Comparison of ENCODE assay signal across 8 cellular contexts in the genomic region with DNA sequence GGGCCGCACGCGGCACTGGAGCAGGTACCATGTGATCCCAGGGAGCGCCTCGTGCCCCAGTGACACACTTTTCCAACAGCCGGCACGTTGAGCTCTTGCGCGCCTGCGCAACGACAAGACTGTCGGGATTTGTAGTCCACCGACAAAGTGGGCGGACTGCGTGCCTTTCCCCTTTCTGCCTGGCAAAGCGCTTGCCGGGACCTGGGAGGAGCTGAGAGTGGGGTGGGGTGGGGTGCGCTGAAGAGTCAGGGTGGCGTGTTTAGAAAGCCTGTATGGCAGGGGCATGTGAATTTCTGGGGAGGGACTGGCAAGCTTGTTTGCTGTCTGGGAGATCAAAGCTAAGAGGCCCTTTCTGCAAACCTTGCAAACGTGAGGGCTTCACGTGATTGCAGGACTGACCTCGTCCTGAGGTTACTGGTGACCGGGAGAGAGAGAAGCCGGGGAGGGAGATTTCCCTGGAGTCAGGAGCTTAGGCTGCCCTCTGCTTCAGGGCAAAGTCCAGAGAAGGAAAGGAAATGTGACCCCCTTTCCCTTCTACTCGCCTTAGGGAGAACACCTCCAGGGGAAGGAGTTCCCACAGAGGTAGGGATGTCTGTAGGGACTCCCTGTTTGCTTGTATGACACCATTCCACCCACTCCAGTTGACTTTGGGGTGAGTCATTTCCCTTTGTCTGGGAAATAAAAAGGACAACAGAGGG.
DNase-seq lines count a peak whose midpoint lies in the region; ATAC-seq and TF ChIP-seq lines count a peak whose summit lies in the region.

No MANE protein-coding gene starts in this region.

- DNase-seq in KBM-7, result peak; percentile 94
- DNase-seq in OCI-M2 (lab: John Stamatoyannopoulos, UW; ENCODE audit: unreplicated experiment), result peak; percentile 75
- DNase-seq in activated T-cell treated with anti-CD3 and anti-CD28 coated beads for 48 hours (ENCODE audit: low read depth), result peak; percentile 89
- peak; percentile 99 for DNase-seq in epithelial cell of esophagus (ENCODE audit: low read depth)
- peak; percentile 97 for DNase-seq in midbrain (lab: John Stamatoyannopoulos, UW)
- peak; percentile 71 for DNase-seq in stimulated activated CD8-positive, alpha-beta memory T cell treated with anti-CD3 and anti-CD28 coated beads, Interleukin-15, amount 100 ng/mL, for 24 hours (ENCODE audit: low read depth)

- no peak for ATAC-seq in GM18517 (IDR thresholded peaks at IDR 0.05; ENCODE audit: unreplicated experiment)

- in situ Hi-C loops in KBM-7 (cut with MboI; ENCODE audit: low pct_unique_long_range_greater_than_20kb, low sequenced_read_pairs), result no loop called here

- peak overlapping the region; percentile 95 for H3K4me3 ChIP-seq in epithelial cell of esophagus (ENCODE audit: low read length)

- peak; percentile 56 for TF ChIP-seq POLR2A in GM10847 (IDR thresholded peaks at IDR 0.05; ENCODE audit: extremely low read depth, insufficient read length)

- no peak for TF ChIP-seq CTCF in epithelial cell of esophagus (IDR thresholded peaks at IDR 0.05; ENCODE audit: insufficient read depth, low read depth, low read length, missing control alignments)
